ENCODE assay signal across 8 cellular contexts in genomic region chr12:11500222-11500860, GRCh38.
DNase-seq lines count a peak whose midpoint lies in the region; TF ChIP-seq lines count a peak whose summit lies in the region.

No MANE protein-coding gene starts in this region.

- DNase-seq in GM13976 (ENCODE audit: low spot score): peak; percentile 69
- DNase-seq in NCI-H1092 (lab: John Stamatoyannopoulos, UW): peak; percentile 46
- peak; percentile 84 for DNase-seq in activated CD4-positive, alpha-beta T cell treated with anti-CD3 and anti-CD28 coated beads, Interleukin-2, amount 10 ng/mL, durations not matched to agents 7 days and 5 days
- peak; percentile 72 for DNase-seq in choroid plexus epithelial cell (ENCODE audit: low read depth)
- peak; percentile 75 for DNase-seq in kidney glomerular epithelial cell (lab: John Stamatoyannopoulos, UW)
- peak; percentile 76 for DNase-seq in stimulated activated CD4-positive, alpha-beta T cell treated with anti-CD3 and anti-CD28 coated beads, Interleukin-1b, Interleukin-23, amount 100 ng/mL, for 48 hours
- DNase-seq in GF-D8 (lab: John Stamatoyannopoulos, UW): no peak
- DNase-seq in NCI-H2081 treated with DMSO at 0.1 percent for 48 hours (lab: John Stamatoyannopoulos, UW): no peak

- TF ChIP-seq CTCF in GM13976 (IDR thresholded peaks at IDR 0.05; ENCODE audit: borderline replicate concordance, control extremely low read depth, extremely low read depth, insufficient read depth, missing control alignments): no peak
- no peak for TF ChIP-seq CTCF in choroid plexus epithelial cell (conservative IDR thresholded peaks at IDR 0.05; ENCODE audit: low read depth, low read length)

- CTCF ChIA-PET in activated CD4-positive, alpha-beta T cell treated with anti-CD3 and anti-CD28 coated beads, Interleukin-2, amount 10 ng/mL, durations not matched to agents 7 days and 5 days (lab: Charles Lee): no interaction called here

- H3K27me3 Mint-ChIP-seq in activated CD4-positive, alpha-beta T cell treated with anti-CD3 and anti-CD28 coated beads, Interleukin-2, amount 10 ng/mL, durations not matched to agents 7 days and 5 days: peaks cover 28% of the 10 kb centered on the region

- POLR2A ChIA-PET in activated CD4-positive, alpha-beta T cell treated with anti-CD3 and anti-CD28 coated beads, Interleukin-2, amount 10 ng/mL, durations not matched to agents 7 days and 5 days (lab: Charles Lee): interaction anchor here (0.6 kb wide), 1 partner anchor 89 kb away, joined by 3 read pairs; no protein-coding TSS in a partner anchor

- no peak overlapping the region for H3K4me3 ChIP-seq in choroid plexus epithelial cell (ENCODE audit: low read depth, low read length)

- H3K4me3 Mint-ChIP-seq in activated CD4-positive, alpha-beta T cell treated with anti-CD3 and anti-CD28 coated beads, Interleukin-2, amount 10 ng/mL, durations not matched to agents 7 days and 5 days: no peak overlapping the region

- peaks cover 3% of the 10 kb centered on the region for H3K36me3 Mint-ChIP-seq in activated CD4-positive, alpha-beta T cell treated with anti-CD3 and anti-CD28 coated beads, Interleukin-2, amount 10 ng/mL, durations not matched to agents 7 days and 5 days (ENCODE audit: low read depth)

- H3K27ac Mint-ChIP-seq in activated CD4-positive, alpha-beta T cell treated with anti-CD3 and anti-CD28 coated beads, Interleukin-2, amount 10 ng/mL, durations not matched to agents 7 days and 5 days: no peak overlapping the region

- peaks cover 8% of the 10 kb centered on the region for H3K9me3 Mint-ChIP-seq in activated CD4-positive, alpha-beta T cell treated with anti-CD3 and anti-CD28 coated beads, Interleukin-2, amount 10 ng/mL, durations not matched to agents 7 days and 5 days

- peaks cover 3% of the 10 kb centered on the region for H3K4me1 Mint-ChIP-seq in activated CD4-positive, alpha-beta T cell treated with anti-CD3 and anti-CD28 coated beads, Interleukin-2, amount 10 ng/mL, durations not matched to agents 7 days and 5 days

- in situ Hi-C loops in GM13976 (cut with MboI; ENCODE audit: low sequenced_read_pairs, unreplicated experiment): no loop called here

Comparison
In these comparisons a context has a peak if more than half of its experiments do, and no peak if none do; other contexts are left out.
1. DNase-seq: peak in GM13976 (single experiment), NCI-H1092 (single experiment), activated CD4-positive, alpha-beta T cell treated with anti-CD3 and anti-CD28 coated beads, Interleukin-2, amount 10 ng/mL, durations not matched to agents 7 days and 5 days (single experiment), choroid plexus epithelial cell (single experiment), kidney glomerular epithelial cell (single experiment) and stimulated activated CD4-positive, alpha-beta T cell treated with anti-CD3 and anti-CD28 coated beads, Interleukin-1b, Interleukin-23, amount 100 ng/mL, for 48 hours (single experiment); none in GF-D8 (single experiment) and NCI-H2081 treated with DMSO at 0.1 percent for 48 hours (single experiment).